ENCODE assay signal across 24 cellular contexts in the genomic region with DNA sequence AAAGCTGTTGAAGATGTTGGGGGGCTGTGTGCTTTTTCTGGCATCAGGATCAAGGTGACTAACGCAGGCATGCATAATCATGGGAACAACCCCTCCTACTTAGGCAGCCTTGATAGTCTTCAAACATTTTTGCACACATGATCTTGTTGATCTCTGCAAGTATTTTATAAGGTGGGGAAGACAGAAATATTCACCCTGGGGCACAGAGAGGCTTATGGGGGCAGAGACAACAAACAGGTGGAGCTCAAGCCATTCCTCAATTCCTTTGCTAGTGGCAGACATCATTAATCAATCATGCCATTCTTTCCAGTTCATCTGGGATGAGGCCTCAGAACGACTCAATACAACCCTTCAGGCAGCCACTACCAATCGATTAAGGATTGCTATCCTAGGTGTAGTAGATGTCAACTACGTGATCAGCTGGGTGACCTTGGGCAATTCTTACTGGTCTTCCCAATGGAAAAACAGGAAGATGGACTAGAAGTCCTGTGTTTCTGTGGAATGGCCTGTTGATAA.
"Had no signal": no experiment of that assay in that cellular context is flagged by ENCODE, and none has a peak within 500 bp of the region (broad histone marks: within the 10 kb centered on the region; RNA-seq: fewer than 3 reads in every experiment).

No MANE protein-coding gene starts in this region.

- H3K36me3 ChIP-seq: esophagus muscularis mucosa, gastroesophageal sphincter, pancreas, spleen, tibial artery, upper lobe of right lung, vagina had no signal

- ATAC-seq: gastroesophageal sphincter; left colon; left ventricle myocardium superior; pancreas; sciatic nerve; stimulated activated memory B cell treated with anti-CD40 and anti-IgM and Interleukin-4, amounts not matched to agents 10 μg/mL and 1 μg/mL and 100 μg/mL, for 72 hours; upper lobe of right lung had no signal

- H3K4me1 ChIP-seq: esophagus muscularis mucosa, gastroesophageal sphincter, pancreas, tibial artery, upper lobe of right lung, vagina had no signal

- DNase-seq: cortex of kidney; effector memory CD4-positive, alpha-beta T cell; glutamatergic neuron; immature natural killer cell; kidney; left colon; left ventricle myocardium superior; mesenchymal stem cell; naive B cell; occipital lobe; pancreas; retina; spleen; stimulated activated CD4-positive, alpha-beta T cell treated with anti-CD3 and anti-CD28 coated beads, Interleukin-15, amount 100 ng/mL, for 24 hours; stimulated activated CD4-positive, alpha-beta T cell treated with anti-CD3 and anti-CD28 coated beads, Interleukin-1b, Interleukin-23, amount 100 ng/mL, for 48 hours; stimulated activated CD4-positive, alpha-beta T cell treated with anti-CD3 and anti-CD28 coated beads, Interleukin-4, amount 100 ng/mL, for 24 hours; upper lobe of right lung had no signal

- H3K27me3 ChIP-seq: esophagus muscularis mucosa, gastroesophageal sphincter, pancreas, upper lobe of right lung, vagina had no signal

- H3K27ac ChIP-seq: esophagus muscularis mucosa, gastroesophageal sphincter, pancreas, spleen, tibial artery, upper lobe of right lung, vagina had no signal

- H3K4me3 ChIP-seq: esophagus muscularis mucosa, gastroesophageal sphincter, lung, pancreas, spleen, tibial artery, upper lobe of right lung, vagina had no signal

- H3K9me3 ChIP-seq: esophagus muscularis mucosa, gastroesophageal sphincter, pancreas, spleen, tibial artery, upper lobe of right lung, vagina had no signal
